27 cellular contexts compared by ENCODE assay signal in the genomic region with DNA sequence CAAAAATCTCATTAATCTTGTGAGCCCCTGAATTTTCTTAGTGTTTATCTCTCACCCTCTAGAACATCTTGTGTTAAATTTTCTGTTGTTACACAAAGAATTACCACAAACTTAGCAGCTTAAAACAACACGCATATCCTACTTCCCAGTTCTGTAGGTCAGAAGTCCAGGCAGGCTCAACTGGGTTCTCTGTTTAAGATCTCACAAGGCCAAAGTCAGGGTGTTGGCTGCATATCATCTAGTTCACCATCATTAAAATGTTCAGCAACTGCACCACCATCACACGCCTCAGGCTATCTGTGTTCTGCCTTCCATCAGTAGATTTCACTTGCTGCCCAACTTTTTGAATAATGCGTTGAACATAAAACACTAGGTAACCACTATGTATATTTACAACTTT.
"Had no signal": no experiment of that assay in that cellular context is flagged by ENCODE, and none has a peak within 500 bp of the region (broad histone marks: within the 10 kb centered on the region; RNA-seq: fewer than 3 reads in every experiment).

No MANE protein-coding gene starts in this region.

- H3K36me3 ChIP-seq: stomach, suprapubic skin, thoracic aorta, tibial artery, tibial nerve, transverse colon, upper lobe of left lung, upper lobe of right lung, uterus, vagina had no signal

- H3K4me3 Mint-ChIP-seq: stimulated activated effector memory CD8-positive, alpha-beta T cell treated with anti-CD3 and anti-CD28 coated beads, Interleukin-12 subunit alpha, Interleukin-12 subunit beta, amount 100 ng/mL, for 72 hours; stimulated activated memory B cell treated with anti-CD40 and anti-IgM and Interleukin-4, amounts not matched to agents 10 μg/mL and 1 μg/mL and 100 μg/mL, for 72 hours; stimulated activated naive B cell treated with anti-CD40 and anti-IgM and Interleukin-4, amounts not matched to agents 10 μg/mL and 1 μg/mL and 100 μg/mL, for 72 hours; stimulated activated naive CD8-positive, alpha-beta T cell treated with anti-CD3 and anti-CD28 coated beads, Interleukin-15, amount 100 ng/mL, for 72 hours; stimulated activated naive CD8-positive, alpha-beta T cell treated with anti-CD3 and anti-CD28 coated beads, Interleukin-15, Interleukin-2, amounts not matched to agents 100 ng/mL and 50 ng/mL, for 24 hours; type B pancreatic cell had no signal

- DNase-seq: stimulated activated CD4-positive, alpha-beta T cell treated with anti-CD3 and anti-CD28 coated beads, Interleukin-2, amount 100 ng/mL, for 48 hours; stimulated activated CD4-positive, alpha-beta T cell treated with anti-CD3 and anti-CD28 coated beads, Interleukin-4, amount 100 ng/mL, for 1 hour; stimulated activated CD4-positive, alpha-beta T cell treated with anti-CD3 and anti-CD28 coated beads, Interleukin-4, amount 100 ng/mL, for 24 hours; stimulated activated CD4-positive, alpha-beta T cell treated with anti-CD3 and anti-CD28 coated beads, Interleukin-4, amount 100 ng/mL, for 4 hours; stimulated activated CD8-positive, alpha-beta memory T cell treated with anti-CD3 and anti-CD28 coated beads, Interleukin-4, amount 100 ng/mL, for 48 hours; stimulated activated naive B cell treated with anti-CD40 and anti-IgM and Interleukin-4, amounts not matched to agents 10 μg/mL and 1 μg/mL and 100 μg/mL, for 72 hours; stimulated activated naive CD4-positive, alpha-beta T cell; stimulated activated naive CD4-positive, alpha-beta T cell treated with Interleukin-2 at 50 U/mL for 16 hours; stimulated activated naive CD8-positive, alpha-beta T cell treated with anti-CD3 and anti-CD28 coated beads, Interleukin-15, amount 100 ng/mL, for 72 hours; stimulated activated naive CD8-positive, alpha-beta T cell treated with anti-CD3 and anti-CD28 coated beads, Interleukin-15, Interleukin-2, amounts not matched to agents 100 U/mL and 50 U/mL, for 24 hours; stomach; substantia nigra; testis; tibial artery; transverse colon; trophoblast cell; upper lobe of left lung; upper lobe of right lung; uterus had no signal

- H3K27ac ChIP-seq: stomach, suprapubic skin, testis, thoracic aorta, tibial artery, tibial nerve, transverse colon, upper lobe of left lung, upper lobe of right lung, uterus, vagina had no signal

- H3K9me3 ChIP-seq: stomach, suprapubic skin, testis, thoracic aorta, tibial artery, tibial nerve, transverse colon, upper lobe of left lung, upper lobe of right lung, uterus, vagina had no signal

- H3K27ac Mint-ChIP-seq: stimulated activated effector memory CD8-positive, alpha-beta T cell treated with anti-CD3 and anti-CD28 coated beads, Interleukin-12 subunit alpha, Interleukin-12 subunit beta, amount 100 ng/mL, for 72 hours; stimulated activated memory B cell treated with anti-CD40 and anti-IgM and Interleukin-4, amounts not matched to agents 10 μg/mL and 1 μg/mL and 100 μg/mL, for 72 hours; stimulated activated naive B cell treated with anti-CD40 and anti-IgM and Interleukin-4, amounts not matched to agents 10 μg/mL and 1 μg/mL and 100 μg/mL, for 72 hours; stimulated activated naive CD8-positive, alpha-beta T cell treated with anti-CD3 and anti-CD28 coated beads, Interleukin-15, amount 100 ng/mL, for 72 hours; stimulated activated naive CD8-positive, alpha-beta T cell treated with anti-CD3 and anti-CD28 coated beads, Interleukin-15, Interleukin-2, amounts not matched to agents 100 ng/mL and 50 ng/mL, for 24 hours; type B pancreatic cell had no signal

- H3K36me3 Mint-ChIP-seq: stimulated activated effector memory CD8-positive, alpha-beta T cell treated with anti-CD3 and anti-CD28 coated beads, Interleukin-12 subunit alpha, Interleukin-12 subunit beta, amount 100 ng/mL, for 72 hours; stimulated activated memory B cell treated with anti-CD40 and anti-IgM and Interleukin-4, amounts not matched to agents 10 μg/mL and 1 μg/mL and 100 μg/mL, for 72 hours; stimulated activated naive B cell treated with anti-CD40 and anti-IgM and Interleukin-4, amounts not matched to agents 10 μg/mL and 1 μg/mL and 100 μg/mL, for 72 hours; type B pancreatic cell had no signal

- H3K9me3 Mint-ChIP-seq: stimulated activated naive CD8-positive, alpha-beta T cell treated with anti-CD3 and anti-CD28 coated beads, Interleukin-15, amount 100 ng/mL, for 72 hours; stimulated activated naive CD8-positive, alpha-beta T cell treated with anti-CD3 and anti-CD28 coated beads, Interleukin-15, Interleukin-2, amounts not matched to agents 100 ng/mL and 50 ng/mL, for 24 hours; type B pancreatic cell had no signal

- H3K27me3 Mint-ChIP-seq: stimulated activated memory B cell treated with anti-CD40 and anti-IgM and Interleukin-4, amounts not matched to agents 10 μg/mL and 1 μg/mL and 100 μg/mL, for 72 hours; stimulated activated naive CD8-positive, alpha-beta T cell treated with anti-CD3 and anti-CD28 coated beads, Interleukin-15, amount 100 ng/mL, for 72 hours; stimulated activated naive CD8-positive, alpha-beta T cell treated with anti-CD3 and anti-CD28 coated beads, Interleukin-15, Interleukin-2, amounts not matched to agents 100 ng/mL and 50 ng/mL, for 24 hours; type B pancreatic cell had no signal

- ATAC-seq: stimulated activated effector memory CD8-positive, alpha-beta T cell treated with anti-CD3 and anti-CD28 coated beads, Interleukin-12 subunit alpha, Interleukin-12 subunit beta, amount 100 ng/mL, for 72 hours; stimulated activated memory B cell treated with anti-CD40 and anti-IgM and Interleukin-4, amounts not matched to agents 10 μg/mL and 1 μg/mL and 100 μg/mL, for 72 hours; stimulated activated naive B cell treated with anti-CD40 and anti-IgM and Interleukin-4, amounts not matched to agents 10 μg/mL and 1 μg/mL and 100 μg/mL, for 72 hours; stimulated activated naive CD8-positive, alpha-beta T cell treated with anti-CD3 and anti-CD28 coated beads, Interleukin-15, amount 100 ng/mL, for 72 hours; stimulated activated naive CD8-positive, alpha-beta T cell treated with anti-CD3 and anti-CD28 coated beads, Interleukin-15, Interleukin-2, amounts not matched to agents 100 U/mL and 50 U/mL, for 24 hours; upper lobe of right lung had no signal

- H3K4me1 ChIP-seq: stomach, suprapubic skin, testis, tibial nerve, transverse colon, upper lobe of left lung, upper lobe of right lung, uterus, vagina had no signal

- H3K4me3 ChIP-seq: stomach, suprapubic skin, testis, thoracic aorta, tibial artery, tibial nerve, transverse colon, upper lobe of left lung, upper lobe of right lung, uterus, vagina had no signal

- H3K27me3 ChIP-seq: stomach, suprapubic skin, testis, tibial artery, tibial nerve, transverse colon, upper lobe of left lung, upper lobe of right lung, uterus, vagina had no signal

- H3K4me1 Mint-ChIP-seq: stimulated activated effector memory CD8-positive, alpha-beta T cell treated with anti-CD3 and anti-CD28 coated beads, Interleukin-12 subunit alpha, Interleukin-12 subunit beta, amount 100 ng/mL, for 72 hours; stimulated activated memory B cell treated with anti-CD40 and anti-IgM and Interleukin-4, amounts not matched to agents 10 μg/mL and 1 μg/mL and 100 μg/mL, for 72 hours; stimulated activated naive CD8-positive, alpha-beta T cell treated with anti-CD3 and anti-CD28 coated beads, Interleukin-15, amount 100 ng/mL, for 72 hours had no signal
